In genomic region chr12:3030821-3031415, GRCh38 we compare ENCODE assay signal across 19 cellular contexts. TPM values are rescaled to one million over a fixed set of nuclear protein-coding genes. Genes with fewer than 3 reads are reported as not detected.
"Had no signal": no experiment of that assay in that cellular context is flagged by ENCODE, and none has a peak within 500 bp of the region (broad histone marks: within the 10 kb centered on the region; RNA-seq: fewer than 3 reads in every experiment).

No MANE protein-coding gene starts in this region.

- H3K27me3 Mint-ChIP-seq: activated naive CD8-positive, alpha-beta T cell; progenitor cell of endocrine pancreas had no signal

- H3K4me1 ChIP-seq: vagina had no signal

- H3K4me1 Mint-ChIP-seq: activated CD4-positive, alpha-beta T cell treated with anti-CD3 and anti-CD28 coated beads for 36 hours; activated CD8-positive, alpha-beta memory T cell treated with anti-CD3 and anti-CD28 coated beads, Interleukin-2, amount 10 ng/mL, durations not matched to agents 7 days and 5 days; memory B cell; naive thymus-derived CD8-positive, alpha-beta T cell had no signal

- H3K4me3 Mint-ChIP-seq: activated CD4-positive, alpha-beta memory T cell treated with anti-CD3 and anti-CD28 coated beads for 36 hours; activated CD4-positive, alpha-beta T cell treated with anti-CD3 and anti-CD28 coated beads for 36 hours; activated CD8-positive, alpha-beta memory T cell treated with anti-CD3 and anti-CD28 coated beads, Interleukin-2, amount 10 ng/mL, durations not matched to agents 7 days and 5 days; activated naive CD8-positive, alpha-beta T cell; effector memory CD8-positive, alpha-beta T cell; memory B cell; naive thymus-derived CD8-positive, alpha-beta T cell; stimulated activated effector memory CD8-positive, alpha-beta T cell treated with anti-CD3 and anti-CD28 coated beads, Interleukin-12 subunit alpha, Interleukin-12 subunit beta, amount 100 ng/mL, for 72 hours had no signal

- H3K27me3 ChIP-seq: heart left ventricle, right atrium auricular region, stomach, vagina had no signal

- H3K36me3 Mint-ChIP-seq: activated CD4-positive, alpha-beta memory T cell treated with anti-CD3 and anti-CD28 coated beads for 36 hours; activated CD8-positive, alpha-beta memory T cell treated with anti-CD3 and anti-CD28 coated beads, Interleukin-2, amount 10 ng/mL, durations not matched to agents 7 days and 5 days; activated naive CD8-positive, alpha-beta T cell; memory B cell; naive thymus-derived CD8-positive, alpha-beta T cell; stimulated activated effector memory CD8-positive, alpha-beta T cell treated with anti-CD3 and anti-CD28 coated beads, Interleukin-12 subunit alpha, Interleukin-12 subunit beta, amount 100 ng/mL, for 72 hours had no signal

- H3K36me3 ChIP-seq: vagina had no signal

- H3K9me3 Mint-ChIP-seq: activated CD4-positive, alpha-beta memory T cell treated with anti-CD3 and anti-CD28 coated beads for 36 hours; effector memory CD8-positive, alpha-beta T cell; memory B cell; naive thymus-derived CD8-positive, alpha-beta T cell; stimulated activated effector memory CD8-positive, alpha-beta T cell treated with anti-CD3 and anti-CD28 coated beads, Interleukin-12 subunit alpha, Interleukin-12 subunit beta, amount 100 ng/mL, for 72 hours had no signal

- H3K27ac ChIP-seq: heart left ventricle, right atrium auricular region, stomach, vagina had no signal

- ATAC-seq: activated CD4-positive, alpha-beta T cell treated with anti-CD3 and anti-CD28 coated beads for 36 hours; activated CD8-positive, alpha-beta memory T cell treated with anti-CD3 and anti-CD28 coated beads, Interleukin-2, amount 10 ng/mL, durations not matched to agents 7 days and 5 days; effector memory CD8-positive, alpha-beta T cell; heart left ventricle; left ventricle myocardium superior; mucosa of descending colon; naive thymus-derived CD8-positive, alpha-beta T cell; stimulated activated effector memory CD8-positive, alpha-beta T cell treated with anti-CD3 and anti-CD28 coated beads, Interleukin-12 subunit alpha, Interleukin-12 subunit beta, amount 100 ng/mL, for 72 hours had no signal

- H3K9me3 ChIP-seq: heart left ventricle, mucosa of descending colon, right atrium auricular region, stomach, vagina had no signal

- DNase-seq: activated CD4-positive, alpha-beta memory T cell treated with anti-CD3 and anti-CD28 coated beads for 36 hours; activated CD4-positive, alpha-beta T cell treated with anti-CD3 and anti-CD28 coated beads for 36 hours; activated CD8-positive, alpha-beta memory T cell treated with anti-CD3 and anti-CD28 coated beads, Interleukin-2, amount 10 ng/mL, durations not matched to agents 7 days and 5 days; effector memory CD8-positive, alpha-beta T cell; left ventricle myocardium superior; small intestine; stimulated activated CD4-positive, alpha-beta T cell treated with anti-CD3 and anti-CD28 coated beads, Interleukin-4, amount 100 ng/mL, for 24 hours; stomach; trophoblast cell had no signal

- H3K27ac Mint-ChIP-seq: activated CD4-positive, alpha-beta memory T cell treated with anti-CD3 and anti-CD28 coated beads for 36 hours; activated CD4-positive, alpha-beta T cell treated with anti-CD3 and anti-CD28 coated beads for 36 hours; activated CD8-positive, alpha-beta memory T cell treated with anti-CD3 and anti-CD28 coated beads, Interleukin-2, amount 10 ng/mL, durations not matched to agents 7 days and 5 days; effector memory CD8-positive, alpha-beta T cell; memory B cell; naive thymus-derived CD8-positive, alpha-beta T cell; progenitor cell of endocrine pancreas; stimulated activated effector memory CD8-positive, alpha-beta T cell treated with anti-CD3 and anti-CD28 coated beads, Interleukin-12 subunit alpha, Interleukin-12 subunit beta, amount 100 ng/mL, for 72 hours had no signal

- H3K4me3 ChIP-seq: heart left ventricle, mucosa of descending colon, right atrium auricular region, stomach, vagina had no signal

RNA-seq across cellular contexts. Expression of gene TSPAN9, which starts 46.3 kb away (rescaled TPM):
- total RNA-seq: activated CD8-positive, alpha-beta memory T cell treated with anti-CD3 and anti-CD28 coated beads, Interleukin-2, amount 10 ng/mL, durations not matched to agents 7 days and 5 days; T-helper 2 cell treated with Interferon-gamma antibody and Interleukin-4, amounts not matched to agents 100 ng/mL and 5 ng/mL, for 36 hours had no signal
- polyA plus RNA-seq: naive thymus-derived CD8-positive, alpha-beta T cell had no signal
